9 cellular contexts compared by ENCODE assay signal in genomic region chr10:7475046-7475860, GRCh38.
DNase-seq lines count a peak whose midpoint lies in the region; ATAC-seq and TF ChIP-seq lines count a peak whose summit lies in the region.
"Had no signal": no experiment of that assay in that cellular context is flagged by ENCODE, and none has a peak within 500 bp of the region (broad histone marks: within the 10 kb centered on the region; RNA-seq: fewer than 3 reads in every experiment).

No MANE protein-coding gene starts in this region.

- 54 to 58% methylated on average over 22 to 23 of the region's 23 CpGs for WGBS in mesodermal cell (ENCODE audit: insufficient coverage in 2 of 2), 2 experiments

- H3K9me3 ChIP-seq in BE2C (no peaks in the 10 kb centered on the region), mesodermal cell (ENCODE audit: control insufficient read depth, low read length) (no peaks in the 10 kb centered on the region)
- H3K9me3 ChIP-seq: neutrophil had no signal

- H3K4me1 ChIP-seq in BE2C (no peaks in the 10 kb centered on the region), mesodermal cell (ENCODE audit: control insufficient read depth, insufficient read depth, low read length, poor library complexity, severe bottlenecking) (no peaks in the 10 kb centered on the region)

- H3K4me3 ChIP-seq in BE2C (ENCODE audit: low read depth, low read length) (peak overlapping the region; percentile 28), coronary artery (peak overlapping the region; percentile 3), mesodermal cell (ENCODE audit: extremely low read depth, insufficient read depth, low read length, poor library complexity, severe bottlenecking) (no peak overlapping the region)

- no peak overlapping the region for H3K27ac ChIP-seq in coronary artery
- H3K27ac ChIP-seq in mesodermal cell (ENCODE audit: low read depth, low read length, severe bottlenecking) = peak overlapping the region; percentile 16
- H3K27ac ChIP-seq: neutrophil had no signal

- CTCF ChIA-PET in GM10248 (lab: Yijun Ruan, JAX) = interaction anchor here (1.1 kb wide), 1 partner anchor 7 kb away, joined by 3 read pairs; no protein-coding TSS in a partner anchor

- no peaks in the 10 kb centered on the region for H3K36me3 ChIP-seq in BE2C
- no peaks in the 10 kb centered on the region for H3K36me3 ChIP-seq in mesodermal cell (ENCODE audit: control insufficient read depth, insufficient read depth, low read length)
- H3K36me3 ChIP-seq: neutrophil had no signal

- no peak for TF ChIP-seq CTCF in BE2C (IDR thresholded peaks at IDR 0.05; ENCODE audit: low read depth, low read length)
- no peak for TF ChIP-seq CTCF in coronary artery (IDR thresholded peaks at IDR 0.05)
- TF ChIP-seq CTCF in GM10248 (IDR thresholded peaks at IDR 0.05; ENCODE audit: control extremely low read depth, extremely low read depth, low read depth, missing control alignments) = no peak

- no peak for ATAC-seq in GM18867 (IDR thresholded peaks at IDR 0.05; ENCODE audit: unreplicated experiment)
- ATAC-seq in GM21576 (IDR thresholded peaks at IDR 0.05; ENCODE audit: unreplicated experiment) = no peak

- POLR2A ChIA-PET in GM10248 (lab: Yijun Ruan, JAX) = no interaction called here

- DNase-seq in BE2C = no peak
- peak; percentile 78 for DNase-seq in MV-4-11 (lab: John Stamatoyannopoulos, UW)
- no peak for DNase-seq in coronary artery (ENCODE audit: low spot score)
- DNase-seq in ureter (ENCODE audit: low spot score) = no peak
- DNase-seq in GM10248 (ENCODE audit: extremely low spot score) = no peak

- peaks cover 2% of the 10 kb centered on the region; the same call in 1 of the 2 replicates for H3K27me3 ChIP-seq in BE2C
